Comparison of ENCODE assay signal across 8 cellular contexts in genomic region chr5:39191216-39191615, GRCh38. TPM values are rescaled to one million over a fixed set of nuclear protein-coding genes. Genes with fewer than 3 reads are reported as not detected.
A peak's percentile ranks its signal among the peaks of the same experiment; 100 is the strongest.
DNase-seq lines count a peak whose midpoint lies in the region; ATAC-seq and TF ChIP-seq lines count a peak whose summit lies in the region.

No MANE protein-coding gene starts in this region.

- no peaks in the 10 kb centered on the region for H3K36me3 ChIP-seq in smooth muscle cell (ENCODE audit: low read depth)

- no peaks in the 10 kb centered on the region for H3K9me3 Mint-ChIP-seq in activated T-cell treated with anti-CD3 and anti-CD28 coated beads, Interleukin-2, amount 50 U/mL, for 24 hours
- no peaks in the 10 kb centered on the region for H3K9me3 Mint-ChIP-seq in activated naive CD4-positive, alpha-beta T cell treated with anti-CD3 and anti-CD28 coated beads, Interleukin-2, amount 10 ng/mL, durations not matched to agents 7 days and 5 days
- H3K9me3 Mint-ChIP-seq in stimulated activated effector memory CD8-positive, alpha-beta T cell treated with anti-CD3 and anti-CD28 coated beads, Interleukin-12 subunit alpha, Interleukin-12 subunit beta, amount 100 ng/mL, for 72 hours, result no peaks in the 10 kb centered on the region
- no peaks in the 10 kb centered on the region; a peak in 1 of 5 replicates for H3K9me3 Mint-ChIP-seq in H9

- H3T11ph ChIP-seq in H9 (ENCODE audit: low read length), result no peak overlapping the region

- H3K27me3 ChIP-seq in H9 (ENCODE audit: insufficient read depth, low read length) (no peaks in the 10 kb centered on the region), smooth muscle cell (ENCODE audit: low read depth) (no peaks in the 10 kb centered on the region)

- no peak overlapping the region for H2BK120ac ChIP-seq in H9 (ENCODE audit: low read depth, low read length, poor library complexity, severe bottlenecking)

- no peaks in the 10 kb centered on the region for H3K27me3 Mint-ChIP-seq in activated T-cell treated with anti-CD3 and anti-CD28 coated beads, Interleukin-2, amount 50 U/mL, for 24 hours
- H3K27me3 Mint-ChIP-seq in activated naive CD4-positive, alpha-beta T cell treated with anti-CD3 and anti-CD28 coated beads, Interleukin-2, amount 10 ng/mL, durations not matched to agents 7 days and 5 days, result no peaks in the 10 kb centered on the region
- no peaks in the 10 kb centered on the region for H3K27me3 Mint-ChIP-seq in H9 (ENCODE audit: low read depth)

- CTCF ChIA-PET in activated naive CD4-positive, alpha-beta T cell treated with anti-CD3 and anti-CD28 coated beads, Interleukin-2, amount 10 ng/mL, durations not matched to agents 7 days and 5 days (lab: Charles Lee), result interaction anchor here (0.7 to 6.4 kb wide), 5 partner anchors 9 to 26 kb away, joined by 3 to 53 read pairs (median 13); partner anchors contain the start of gene FYB1

- H3K27ac ChIP-seq in H9 (ENCODE audit: insufficient read length, low read depth, low read length) (no peak overlapping the region), smooth muscle cell (ENCODE audit: low read depth) (no peak overlapping the region)

- no peak overlapping the region for H3K18ac ChIP-seq in H9 (ENCODE audit: insufficient read length, low read depth, low read length)

- no peak overlapping the region for H3K14ac ChIP-seq in H9 (ENCODE audit: insufficient read depth, low read length)

- H2BK15ac ChIP-seq in H9 (ENCODE audit: low read depth, low read length), result no peak overlapping the region

- no peak overlapping the region for H3K4me3 ChIP-seq in smooth muscle cell

- TF ChIP-seq CTCF in H9 (conservative IDR thresholded peaks at IDR 0.05) (no peak), smooth muscle cell (IDR thresholded peaks at IDR 0.05; ENCODE audit: borderline replicate concordance, insufficient read depth, poor library complexity, severe bottlenecking) (no peak)

- H3K4me3 Mint-ChIP-seq in activated T-cell treated with anti-CD3 and anti-CD28 coated beads, Interleukin-2, amount 50 U/mL, for 24 hours, result peak overlapping the region; percentile 81
- peak overlapping the region; percentile 62 for H3K4me3 Mint-ChIP-seq in activated naive CD4-positive, alpha-beta T cell treated with anti-CD3 and anti-CD28 coated beads, Interleukin-2, amount 10 ng/mL, durations not matched to agents 7 days and 5 days
- peak overlapping the region; percentile 76 for H3K4me3 Mint-ChIP-seq in stimulated activated effector memory CD8-positive, alpha-beta T cell treated with anti-CD3 and anti-CD28 coated beads, Interleukin-12 subunit alpha, Interleukin-12 subunit beta, amount 100 ng/mL, for 72 hours
- H3K4me3 Mint-ChIP-seq in H9, result no peak overlapping the region

- H3K4me1 ChIP-seq in H9 (ENCODE audit: insufficient read depth, low read length) (no peaks in the 10 kb centered on the region), smooth muscle cell (ENCODE audit: low read depth) (no peaks in the 10 kb centered on the region)

- WGBS in H9 (ENCODE audit: extremely low coverage, insufficient read length, low lambda C conversion rate), result no CpG with 5 or more reads among the region's 6 CpGs
- 77% methylated on average over 6 of the region's 6 CpGs for WGBS in smooth muscle cell (ENCODE audit: low lambda C conversion rate)

- no peak overlapping the region for H3K9ac ChIP-seq in H9 (ENCODE audit: extremely low read depth, insufficient read length, low read length)
- H3K9ac ChIP-seq in smooth muscle cell (ENCODE audit: low read depth), result no peak overlapping the region

- H3K56ac ChIP-seq in H9 (ENCODE audit: insufficient read length, low read depth, low read length), result no peak overlapping the region

- H3K27ac Mint-ChIP-seq in activated T-cell treated with anti-CD3 and anti-CD28 coated beads, Interleukin-2, amount 50 U/mL, for 24 hours, result peak overlapping the region; percentile 95
- peak overlapping the region; percentile 91 for H3K27ac Mint-ChIP-seq in activated naive CD4-positive, alpha-beta T cell treated with anti-CD3 and anti-CD28 coated beads, Interleukin-2, amount 10 ng/mL, durations not matched to agents 7 days and 5 days
- H3K27ac Mint-ChIP-seq in stimulated activated effector memory CD8-positive, alpha-beta T cell treated with anti-CD3 and anti-CD28 coated beads, Interleukin-12 subunit alpha, Interleukin-12 subunit beta, amount 100 ng/mL, for 72 hours, result peak overlapping the region; percentile 65
- no peak overlapping the region for H3K27ac Mint-ChIP-seq in H9

- no peak overlapping the region for H4K8ac ChIP-seq in H9 (replicated peaks; ENCODE audit: insufficient read length, low read depth, low read length)

- H3K9me3 ChIP-seq in H9 (ENCODE audit: control insufficient read depth, low read depth, low read length) (no peaks in the 10 kb centered on the region), smooth muscle cell (replicated peaks; ENCODE audit: low read depth) (no peaks in the 10 kb centered on the region)

- H2AFZ ChIP-seq in H9 (ENCODE audit: low read length) (no peak overlapping the region), smooth muscle cell (ENCODE audit: low read depth) (no peak overlapping the region)

- H3K23ac ChIP-seq in H9 (ENCODE audit: insufficient read length, low read depth, low read length), result no peak overlapping the region

- H2BK5ac ChIP-seq in H9 (ENCODE audit: insufficient read length, low read length), result no peak overlapping the region

- no peaks in the 10 kb centered on the region for H4K20me1 ChIP-seq in H9 (ENCODE audit: control insufficient read depth, insufficient read depth, insufficient read length)
- H4K20me1 ChIP-seq in smooth muscle cell (ENCODE audit: low read depth), result no peaks in the 10 kb centered on the region

- H3K4me2 ChIP-seq in H9 (ENCODE audit: insufficient read depth, insufficient read length, low read length), result no peak overlapping the region
- no peak overlapping the region for H3K4me2 ChIP-seq in smooth muscle cell

- H3K79me2 ChIP-seq in H9 (ENCODE audit: insufficient read depth, low read length) (no peaks in the 10 kb centered on the region), smooth muscle cell (ENCODE audit: low read depth) (no peaks in the 10 kb centered on the region)

- H2AK5ac ChIP-seq in H9 (ENCODE audit: insufficient read length, low read length), result no peak overlapping the region

- no peaks in the 10 kb centered on the region for H3K23me2 ChIP-seq in H9 (ENCODE audit: insufficient read length, low read depth, low read length, poor library complexity, severe bottlenecking)

- H4K91ac ChIP-seq in H9 (ENCODE audit: insufficient read length, low read depth, low read length), result no peak overlapping the region

- no peaks in the 10 kb centered on the region for H3K79me1 ChIP-seq in H9 (ENCODE audit: insufficient read depth, low read depth, low read length, poor library complexity, severe bottlenecking)

- H4K5ac ChIP-seq in H9 (ENCODE audit: insufficient read length, low read depth, low read length), result no peak overlapping the region

- peaks cover 7% of the 10 kb centered on the region for H3K36me3 Mint-ChIP-seq in activated T-cell treated with anti-CD3 and anti-CD28 coated beads, Interleukin-2, amount 50 U/mL, for 24 hours (ENCODE audit: low read depth)
- peaks cover 48% of the 10 kb centered on the region for H3K36me3 Mint-ChIP-seq in activated naive CD4-positive, alpha-beta T cell treated with anti-CD3 and anti-CD28 coated beads, Interleukin-2, amount 10 ng/mL, durations not matched to agents 7 days and 5 days
- no peaks in the 10 kb centered on the region for H3K36me3 Mint-ChIP-seq in stimulated activated effector memory CD8-positive, alpha-beta T cell treated with anti-CD3 and anti-CD28 coated beads, Interleukin-12 subunit alpha, Interleukin-12 subunit beta, amount 100 ng/mL, for 72 hours
- H3K36me3 Mint-ChIP-seq in H9 (ENCODE audit: insufficient read depth in 1 of 3, low read depth in 3 of 3), result no peaks in the 10 kb centered on the region

- peak; percentile 41 for ATAC-seq in HG03442 (IDR thresholded peaks at IDR 0.05; ENCODE audit: unreplicated experiment)
- ATAC-seq in stimulated activated effector memory CD8-positive, alpha-beta T cell treated with anti-CD3 and anti-CD28 coated beads, Interleukin-12 subunit alpha, Interleukin-12 subunit beta, amount 100 ng/mL, for 72 hours, result peak; percentile 60

- no peak for DNase-seq in activated T-cell treated with anti-CD3 and anti-CD28 coated beads, Interleukin-2, amount 50 U/mL, for 24 hours
- no peak for DNase-seq in activated T-cell treated with anti-CD3 and anti-CD28 coated beads for 4 hours
- peak; percentile 63 for DNase-seq in activated naive CD4-positive, alpha-beta T cell treated with anti-CD3 and anti-CD28 coated beads, Interleukin-2, amount 10 ng/mL, durations not matched to agents 7 days and 5 days
- DNase-seq in stimulated activated effector memory CD8-positive, alpha-beta T cell treated with anti-CD3 and anti-CD28 coated beads, Interleukin-12 subunit alpha, Interleukin-12 subunit beta, amount 100 ng/mL, for 72 hours (ENCODE audit: low spot score in 2 of 2), result no peak
- DNase-seq in H9, result no peak
- no peak for DNase-seq in smooth muscle cell (lab: John Stamatoyannopoulos, UW; ENCODE audit: unreplicated experiment)
- no peak for DNase-seq in GM19240 (ENCODE audit: insufficient read length, low spot score)

- H3K4ac ChIP-seq in H9 (ENCODE audit: low read depth, low read length), result no peak overlapping the region

- no peak overlapping the region for H2BK20ac ChIP-seq in H9 (ENCODE audit: low read depth, low read length, poor library complexity, severe bottlenecking)

- no peaks in the 10 kb centered on the region for H3F3A ChIP-seq in smooth muscle cell (ENCODE audit: low read depth)

- peaks cover 92% of the 10 kb centered on the region for H3K4me1 Mint-ChIP-seq in activated T-cell treated with anti-CD3 and anti-CD28 coated beads, Interleukin-2, amount 50 U/mL, for 24 hours (ENCODE audit: low read depth)
- H3K4me1 Mint-ChIP-seq in activated naive CD4-positive, alpha-beta T cell treated with anti-CD3 and anti-CD28 coated beads, Interleukin-2, amount 10 ng/mL, durations not matched to agents 7 days and 5 days, result peaks cover 92% of the 10 kb centered on the region
- H3K4me1 Mint-ChIP-seq in stimulated activated effector memory CD8-positive, alpha-beta T cell treated with anti-CD3 and anti-CD28 coated beads, Interleukin-12 subunit alpha, Interleukin-12 subunit beta, amount 100 ng/mL, for 72 hours, result peaks cover 89% of the 10 kb centered on the region
- no peaks in the 10 kb centered on the region for H3K4me1 Mint-ChIP-seq in H9

- no peak overlapping the region for H2BK12ac ChIP-seq in H9 (ENCODE audit: insufficient read length, low read depth, low read length)

RNA-seq across cellular contexts. Expression of gene FYB1, which starts 28.1 kb away (rescaled TPM):
- total RNA-seq in H9 (2021) (not detected in 2 replicates), smooth muscle cell (0.22 TPM in 1 of 2 replicates, not detected in the other)
- 0.06 and 0.07 TPM in 2 replicates for polyA plus RNA-seq in smooth muscle cell

Comparison
In these comparisons a context has a peak if more than half of its experiments do, and no peak if none do; other contexts are left out.
1. H3K27ac Mint-ChIP-seq: peak in activated T-cell treated with anti-CD3 and anti-CD28 coated beads, Interleukin-2, amount 50 U/mL, for 24 hours (single experiment), activated naive CD4-positive, alpha-beta T cell treated with anti-CD3 and anti-CD28 coated beads, Interleukin-2, amount 10 ng/mL, durations not matched to agents 7 days and 5 days (single experiment) and stimulated activated effector memory CD8-positive, alpha-beta T cell treated with anti-CD3 and anti-CD28 coated beads, Interleukin-12 subunit alpha, Interleukin-12 subunit beta, amount 100 ng/mL, for 72 hours (single experiment); none in H9 (0 of 3).
2. H3K4me3 Mint-ChIP-seq: peak in activated T-cell treated with anti-CD3 and anti-CD28 coated beads, Interleukin-2, amount 50 U/mL, for 24 hours (single experiment), activated naive CD4-positive, alpha-beta T cell treated with anti-CD3 and anti-CD28 coated beads, Interleukin-2, amount 10 ng/mL, durations not matched to agents 7 days and 5 days (single experiment) and stimulated activated effector memory CD8-positive, alpha-beta T cell treated with anti-CD3 and anti-CD28 coated beads, Interleukin-12 subunit alpha, Interleukin-12 subunit beta, amount 100 ng/mL, for 72 hours (single experiment); none in H9 (0 of 2).